ENCODE assay signal across 12 cellular contexts in the genomic region with DNA sequence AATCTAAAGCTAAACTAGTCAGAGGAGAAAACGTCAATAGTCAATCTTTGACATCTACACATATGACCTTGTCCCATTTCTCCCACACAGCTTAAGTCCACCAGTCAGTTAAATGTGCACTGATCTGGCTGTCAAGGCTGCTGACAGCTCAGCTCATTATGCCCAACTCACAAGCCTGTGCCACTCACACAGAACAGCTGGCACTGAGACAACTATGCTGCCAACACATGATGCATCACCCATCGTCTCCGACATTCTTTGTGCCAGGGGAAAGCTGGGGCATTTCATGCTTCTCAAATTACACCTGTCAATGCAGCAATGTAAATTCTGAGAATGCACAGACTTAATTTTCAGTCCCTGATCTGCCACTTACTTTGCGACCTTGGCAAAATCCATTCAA. TPM values are rescaled to one million over a fixed set of nuclear protein-coding genes. Genes with fewer than 3 reads are reported as not detected.
DNase-seq lines count a peak whose midpoint lies in the region; ATAC-seq and TF ChIP-seq lines count a peak whose summit lies in the region.
"Had no signal": no experiment of that assay in that cellular context is flagged by ENCODE, and none has a peak within 500 bp of the region (broad histone marks: within the 10 kb centered on the region; RNA-seq: fewer than 3 reads in every experiment).

No MANE protein-coding gene starts in this region.

- peaks cover 5 to 7% (median 6%) of the 10 kb centered on the region in 3 donors for H3K27me3 Mint-ChIP-seq in immature natural killer cell (ENCODE audit: low read depth in 3 of 3)
- no peaks in the 10 kb centered on the region for H3K27me3 Mint-ChIP-seq in effector memory CD8-positive, alpha-beta T cell

- H3K4me1 ChIP-seq in A673 (ENCODE audit: insufficient read depth, low read length, poor library complexity, severe bottlenecking) (peaks cover 6% of the 10 kb centered on the region), adrenal gland (replicated peaks in 1 of 2) (peaks cover 38 to 53% of the 10 kb centered on the region in 2 donors), prostate gland (replicated peaks) (no peaks in the 10 kb centered on the region)

- TF ChIP-seq CTCF in A673 (conservative IDR thresholded peaks at IDR 0.05; ENCODE audit: low read depth, low read length): no peak
- no peak for TF ChIP-seq CTCF in adrenal gland (IDR thresholded peaks at IDR 0.05)
- no peak for TF ChIP-seq CTCF in prostate gland (IDR thresholded peaks at IDR 0.05)

- H3K36me3 Mint-ChIP-seq in immature natural killer cell: peaks cover 33 to 42% (median 37%) of the 10 kb centered on the region in 3 donors
- peaks cover 24% of the 10 kb centered on the region for H3K36me3 Mint-ChIP-seq in effector memory CD8-positive, alpha-beta T cell (ENCODE audit: insufficient read depth)

- ATAC-seq in effector memory CD8-positive, alpha-beta T cell (replicated peaks): no peak
- ATAC-seq in HG03571 (IDR thresholded peaks at IDR 0.05; ENCODE audit: unreplicated experiment): no peak
- ATAC-seq in GM18867 (IDR thresholded peaks at IDR 0.05; ENCODE audit: unreplicated experiment): no peak

- no TSS peak for BruUV-seq in A673 (replicated peaks; lab: Mats Ljungman, UMichigan)

- intact Hi-C loops in A673 (cut with micrococcal nuclease; ENCODE audit: unreplicated experiment): no loop called here
- intact Hi-C loops in adrenal gland (cut with DNase I): no loop called here
- intact Hi-C loops in prostate gland (cut with DNase I): no loop called here

- DNase-seq in A673 (ENCODE audit: low spot score) (peak; percentile 70), MG63 (peak; percentile 93), adrenal gland (peak; percentile 79 to 89 (median 84)), immature natural killer cell (no peak), prostate gland (ENCODE audit: low spot score) (no peak)
- no peak for DNase-seq in effector memory CD8-positive, alpha-beta T cell
- DNase-seq: activated CD4-positive, alpha-beta T cell treated with anti-CD3 and anti-CD28 coated beads, Interleukin-2, amount 50 U/mL, for 1 hour; effector CD4-positive, alpha-beta T cell; mesendoderm; stimulated activated CD4-positive, alpha-beta T cell treated with anti-CD3 and anti-CD28 coated beads, Interleukin-4, amount 100 ng/mL, for 4 hours had no signal

- H3K9me3 Mint-ChIP-seq in immature natural killer cell: no peaks in the 10 kb centered on the region
- no peaks in the 10 kb centered on the region for H3K9me3 Mint-ChIP-seq in effector memory CD8-positive, alpha-beta T cell

- H3K27ac ChIP-seq in A673 (ENCODE audit: low read depth, low read length, poor library complexity, severe bottlenecking) (no peak overlapping the region), adrenal gland (peak overlapping the region in 3 of 5 donors; percentile 62 to 69 (median 68)), prostate gland (no peak overlapping the region)

- H3K27me3 ChIP-seq in A673 (replicated peaks; ENCODE audit: insufficient read depth, low read depth, low read length, poor library complexity) (no peaks in the 10 kb centered on the region), MG63 (no peaks in the 10 kb centered on the region), adrenal gland (no peaks in the 10 kb centered on the region), prostate gland (replicated peaks; ENCODE audit: insufficient read depth) (no peaks in the 10 kb centered on the region)

- CTCF ChIA-PET in A673 (lab: Charles Lee): no interaction called here

- TF ChIP-seq POLR2A in adrenal gland (IDR thresholded peaks at IDR 0.05) (no peak), prostate gland (IDR thresholded peaks at IDR 0.05) (no peak)

- peak overlapping the region in 4 of 6 donors; percentile 19 to 53 (median 30) for H3K27ac Mint-ChIP-seq in immature natural killer cell
- H3K27ac Mint-ChIP-seq in effector memory CD8-positive, alpha-beta T cell: peak overlapping the region in 1 of 2 donors; percentile 27

- H3K36me3 ChIP-seq in A673 (ENCODE audit: insufficient read depth, low read length, poor library complexity, severe bottlenecking) (peaks cover 7% of the 10 kb centered on the region), MG63 (peaks cover 21% of the 10 kb centered on the region), adrenal gland (replicated peaks in 1 of 2) (peaks cover 0 to 55% of the 10 kb centered on the region in 2 donors), prostate gland (peaks cover 0 to 5% of the 10 kb centered on the region in 2 donors)

- H3K9me3 ChIP-seq in A673 (ENCODE audit: low read depth, low read length, poor library complexity, severe bottlenecking) (no peaks in the 10 kb centered on the region), MG63 (no peaks in the 10 kb centered on the region), adrenal gland (replicated peaks in 1 of 3) (no peaks in the 10 kb centered on the region), prostate gland (no peaks in the 10 kb centered on the region)

- no peak overlapping the region for H3K4me3 Mint-ChIP-seq in immature natural killer cell
- H3K4me3 Mint-ChIP-seq in effector memory CD8-positive, alpha-beta T cell: no peak overlapping the region

- POLR2A ChIA-PET in A673 (lab: Charles Lee; ENCODE audit: low non-redundant PET): no interaction called here

- H3K4me3 ChIP-seq in A673 (ENCODE audit: low read depth, low read length, poor library complexity, severe bottlenecking) (no peak overlapping the region), MG63 (no peak overlapping the region), adrenal gland (no peak overlapping the region), prostate gland (no peak overlapping the region)

- 38 to 66% (median 46%) methylated on average over 3 to 4 of the region's 4 CpGs for WGBS in adrenal gland, 4 donors
- 56% methylated on average over 4 of the region's 4 CpGs for WGBS in prostate gland

- peaks cover 23 to 40% of the 10 kb centered on the region in 2 donors for H3K4me1 Mint-ChIP-seq in immature natural killer cell
- peaks cover 17 to 19% of the 10 kb centered on the region in 2 donors for H3K4me1 Mint-ChIP-seq in effector memory CD8-positive, alpha-beta T cell (ENCODE audit: low read depth in 2 of 2)

RNA-seq across cellular contexts. Expression of a gene that starts 25.3 kb away (rescaled TPM):
- 50.1 and 57.5 TPM in 2 replicates for total RNA-seq in A673 (2021)
- 42.7 and 48.1 TPM in 2 replicates for total RNA-seq in MG63 (2014; rRNA removed; shearing (Covaris generic); ENCODE audit: low replicate concordance)
- 100 to 1,000 TPM; 388 to 647 (median 567) TPM for total RNA-seq in adrenal gland
- 100 to 1,000 TPM in 1 of 3 donors, 10 to 100 TPM in 2; 44.3 to 591 (median 62.6) TPM for polyA plus RNA-seq in adrenal gland
- 100 to 1,000 TPM in 2 of 3 donors, 10 to 100 TPM in 1; 64.5 to 113 (median 109) TPM for polyA plus RNA-seq in immature natural killer cell
- 10 to 100 TPM; 77.7 to 98.7 TPM for total RNA-seq in prostate gland

Comparison
In these comparisons a context has a peak if more than half of its experiments do, and no peak if none do; other contexts are left out.
1. DNase-seq: peak in A673 (single experiment), MG63 (single experiment) and adrenal gland (7 of 7); none in immature natural killer cell (0 of 3), prostate gland (single experiment) and effector memory CD8-positive, alpha-beta T cell (0 of 3).
2. H3K27ac ChIP-seq: peak in adrenal gland (3 of 5); none in A673 (single experiment) and prostate gland (0 of 2).